18 cellular contexts compared by ENCODE assay signal in genomic region chr4:3446631-3447320, GRCh38. TPM values are rescaled to one million over a fixed set of nuclear protein-coding genes. Genes with fewer than 3 reads are reported as not detected.
A peak's percentile ranks its signal among the peaks of the same experiment; 100 is the strongest.
DNase-seq lines count a peak whose midpoint lies in the region; ATAC-seq, FAIRE-seq and TF ChIP-seq lines count a peak whose summit lies in the region.
"Had no signal": no experiment of that assay in that cellular context is flagged by ENCODE, and none has a peak within 500 bp of the region (broad histone marks: within the 10 kb centered on the region; RNA-seq: fewer than 3 reads in every experiment).

No MANE protein-coding gene starts in this region.

- TF ChIP-seq CTCF in kidney (IDR thresholded peaks at IDR 0.05; ENCODE audit: borderline replicate concordance, extremely low read depth, insufficient read depth) (no peak), osteoblast (IDR thresholded peaks at IDR 0.05; ENCODE audit: extremely low read depth, low read depth, low read length) (no peak)

- H3K27ac Mint-ChIP-seq in activated CD4-positive, alpha-beta memory T cell treated with anti-CD3 and anti-CD28 coated beads, Interleukin-2, amount 10 ng/mL, durations not matched to agents 7 days and 5 days: no peak overlapping the region
- H3K27ac Mint-ChIP-seq: CD4-positive, CD25-positive, alpha-beta regulatory T cell; GM23338 had no signal

- no peaks in the 10 kb centered on the region for H4K20me1 ChIP-seq in BLaER1
- no peaks in the 10 kb centered on the region for H4K20me1 ChIP-seq in osteoblast (ENCODE audit: insufficient read depth, low read length)

- no peak overlapping the region for H3K4me3 ChIP-seq in BLaER1
- no peak overlapping the region for H3K4me3 ChIP-seq in H7 (ENCODE audit: insufficient read depth, low read depth, low read length)
- no peak overlapping the region for H3K4me3 ChIP-seq in kidney (ENCODE audit: low read length in 2 of 2)
- no peak overlapping the region for H3K4me3 ChIP-seq in osteoblast (ENCODE audit: insufficient read depth, low read length)
- H3K4me3 ChIP-seq: GM12878, GM23338, HAP-1 had no signal

- H3K4me2 ChIP-seq in BLaER1: peak overlapping the region; percentile 66
- H3K4me2 ChIP-seq in osteoblast (ENCODE audit: insufficient read depth, low read length): no peak overlapping the region
- H3K4me2 ChIP-seq: GM23338 had no signal

- H3K4me3 Mint-ChIP-seq in activated CD4-positive, alpha-beta memory T cell treated with anti-CD3 and anti-CD28 coated beads, Interleukin-2, amount 10 ng/mL, durations not matched to agents 7 days and 5 days: no peak overlapping the region
- H3K4me3 Mint-ChIP-seq: CD4-positive, CD25-positive, alpha-beta regulatory T cell; GM23338 had no signal

- H3K9me3 Mint-ChIP-seq in activated CD4-positive, alpha-beta memory T cell treated with anti-CD3 and anti-CD28 coated beads, Interleukin-2, amount 10 ng/mL, durations not matched to agents 7 days and 5 days: no peaks in the 10 kb centered on the region
- H3K9me3 Mint-ChIP-seq: CD4-positive, CD25-positive, alpha-beta regulatory T cell; GM23338 had no signal

- H2AFZ ChIP-seq in osteoblast (ENCODE audit: low read length): no peak overlapping the region
- H2AFZ ChIP-seq: GM23338 had no signal

- H3K36me3 ChIP-seq in BLaER1: no peaks in the 10 kb centered on the region
- H3K36me3 ChIP-seq in H7 (replicated peaks; ENCODE audit: control insufficient read depth, insufficient read depth, low read length): no peaks in the 10 kb centered on the region
- H3K36me3 ChIP-seq in kidney (ENCODE audit: control insufficient read depth in 1 of 2, insufficient read depth in 2 of 2, low read length in 2 of 2): no peaks in the 10 kb centered on the region
- no peaks in the 10 kb centered on the region for H3K36me3 ChIP-seq in osteoblast (ENCODE audit: insufficient read depth, low read length)
- H3K36me3 ChIP-seq: HAP-1 had no signal

- no peaks in the 10 kb centered on the region for H3K36me3 Mint-ChIP-seq in activated CD4-positive, alpha-beta memory T cell treated with anti-CD3 and anti-CD28 coated beads, Interleukin-2, amount 10 ng/mL, durations not matched to agents 7 days and 5 days (ENCODE audit: low read depth)
- H3K36me3 Mint-ChIP-seq: CD4-positive, CD25-positive, alpha-beta regulatory T cell had no signal

- H3K9me3 ChIP-seq in BLaER1 (no peaks in the 10 kb centered on the region), kidney (ENCODE audit: control insufficient read depth in 1 of 2, low read length in 2 of 2) (no peaks in the 10 kb centered on the region), osteoblast (ENCODE audit: low read depth, low read length) (no peaks in the 10 kb centered on the region)
- H3K9me3 ChIP-seq: HAP-1 had no signal

- peak; percentile 64 for DNase-seq in H7
- peak; percentile 71 for DNase-seq in kidney
- peak; percentile 91 for DNase-seq in osteoblast (ENCODE audit: insufficient read length, low spot score, missing footprints)
- no peak for DNase-seq in activated CD4-positive, alpha-beta memory T cell treated with anti-CD3 and anti-CD28 coated beads, Interleukin-2, amount 10 ng/mL, durations not matched to agents 7 days and 5 days
- DNase-seq in dermis blood vessel endothelial cell: no peak
- DNase-seq: Calu3; CD4-positive, CD25-positive, alpha-beta regulatory T cell; DMS 273 treated with DMSO at 0.1 percent for 48 hours had no signal

- no peaks in the 10 kb centered on the region for H3K4me1 Mint-ChIP-seq in activated CD4-positive, alpha-beta memory T cell treated with anti-CD3 and anti-CD28 coated beads, Interleukin-2, amount 10 ng/mL, durations not matched to agents 7 days and 5 days
- H3K4me1 Mint-ChIP-seq: CD4-positive, CD25-positive, alpha-beta regulatory T cell; GM23338 had no signal

- POLR2A ChIA-PET in activated CD4-positive, alpha-beta memory T cell treated with anti-CD3 and anti-CD28 coated beads, Interleukin-2, amount 10 ng/mL, durations not matched to agents 7 days and 5 days (lab: Charles Lee): no interaction called here

- intact Hi-C loops in kidney (cut with DNase I): loop anchor here (10.0 kb wide), 1 partner anchor 102 kb away; no protein-coding TSS in a partner anchor

- H3K27ac ChIP-seq in BLaER1: 0 out of 2 replicates have a peak overlapping the region, but pooled peaks have one; percentile 84
- H3K27ac ChIP-seq in kidney (ENCODE audit: low read depth in 2 of 2, low read length in 2 of 2): no peak overlapping the region
- H3K27ac ChIP-seq in osteoblast (ENCODE audit: low read depth, low read length): no peak overlapping the region

- H3K27me3 Mint-ChIP-seq in activated CD4-positive, alpha-beta memory T cell treated with anti-CD3 and anti-CD28 coated beads, Interleukin-2, amount 10 ng/mL, durations not matched to agents 7 days and 5 days: no peaks in the 10 kb centered on the region
- H3K27me3 Mint-ChIP-seq: CD4-positive, CD25-positive, alpha-beta regulatory T cell had no signal

- ATAC-seq in HG03571 (IDR thresholded peaks at IDR 0.05; ENCODE audit: unreplicated experiment): no peak
- ATAC-seq: GM12878, GM23338 had no signal

- H3K4me1 ChIP-seq in BLaER1 (peaks cover 62% of the 10 kb centered on the region), kidney (ENCODE audit: control insufficient read depth in 1 of 2, insufficient read depth in 1 of 2, low read depth in 1 of 2, low read length in 2 of 2) (no peaks in the 10 kb centered on the region), osteoblast (ENCODE audit: insufficient read depth, low read length) (peaks cover 4% of the 10 kb centered on the region)
- H3K4me1 ChIP-seq: HAP-1 had no signal

- no peak overlapping the region for H3K9ac ChIP-seq in BLaER1
- no peak overlapping the region for H3K9ac ChIP-seq in kidney (ENCODE audit: low read length in 2 of 2)

- CTCF ChIA-PET in activated CD4-positive, alpha-beta memory T cell treated with anti-CD3 and anti-CD28 coated beads, Interleukin-2, amount 10 ng/mL, durations not matched to agents 7 days and 5 days (lab: Charles Lee): no interaction called here

- H3K79me2 ChIP-seq in osteoblast (ENCODE audit: insufficient read depth, low read length): no peaks in the 10 kb centered on the region

- no peak for FAIRE-seq in kidney (lab: Jason Lieb, UNC)
- FAIRE-seq: GM12878, GM18507, HTR-8/SVneo had no signal

- H3K27me3 ChIP-seq in BLaER1: no peaks in the 10 kb centered on the region
- no peaks in the 10 kb centered on the region for H3K27me3 ChIP-seq in H7 (ENCODE audit: control insufficient read depth, insufficient read depth, low read length)
- no peaks in the 10 kb centered on the region for H3K27me3 ChIP-seq in osteoblast (ENCODE audit: insufficient read depth, low read length)

RNA-seq across cellular contexts. Expression of gene HGFAC, which starts 5.0 kb away (rescaled TPM):
- 0.03 and 1.1 TPM in 2 replicates for total RNA-seq in H7 (2014; rRNA removed; shearing (Covaris generic))
- total RNA-seq in kidney (1.6 TPM), osteoblast (not detected in 2 replicates), dermis blood vessel endothelial cell (0.28 and 0.51 TPM in 2 replicates)
- 0.86 TPM for polyA plus RNA-seq in kidney (ENCODE audit: insufficient read depth, low read depth, low replicate concordance)
- total RNA-seq in activated CD4-positive, alpha-beta memory T cell treated with anti-CD3 and anti-CD28 coated beads, Interleukin-2, amount 10 ng/mL, durations not matched to agents 7 days and 5 days: not detected
- total RNA-seq: Calu3; CD4-positive, CD25-positive, alpha-beta regulatory T cell; Daoy had no signal
- polyA plus RNA-seq: BJ, GM12878, GM23338 had no signal

RNA-seq across cellular contexts. Expression of gene DOK7, which starts 16.3 kb away (rescaled TPM):
- 0.22 and 0.73 TPM in 2 replicates for total RNA-seq in H7 (2014; rRNA removed; shearing (Covaris generic))
- 7.0 TPM for total RNA-seq in kidney
- 1.2 TPM for polyA plus RNA-seq in kidney (ENCODE audit: insufficient read depth, low read depth, low replicate concordance)
- not detected in 2 replicates for total RNA-seq in osteoblast
- total RNA-seq in activated CD4-positive, alpha-beta memory T cell treated with anti-CD3 and anti-CD28 coated beads, Interleukin-2, amount 10 ng/mL, durations not matched to agents 7 days and 5 days: not detected
- total RNA-seq in dermis blood vessel endothelial cell: 0.17 TPM in 1 of 2 replicates, not detected in the other
- total RNA-seq: A673; CD4-positive, CD25-positive, alpha-beta regulatory T cell had no signal
- polyA plus RNA-seq: BJ had no signal

Comparison
In these comparisons a context has a peak if more than half of its experiments do, and no peak if none do; other contexts are left out.
1. DNase-seq: peak in H7 (single experiment), kidney (single experiment) and osteoblast (single experiment); none in activated CD4-positive, alpha-beta memory T cell treated with anti-CD3 and anti-CD28 coated beads, Interleukin-2, amount 10 ng/mL, durations not matched to agents 7 days and 5 days (single experiment) and dermis blood vessel endothelial cell (single experiment).